In the genomic region with DNA sequence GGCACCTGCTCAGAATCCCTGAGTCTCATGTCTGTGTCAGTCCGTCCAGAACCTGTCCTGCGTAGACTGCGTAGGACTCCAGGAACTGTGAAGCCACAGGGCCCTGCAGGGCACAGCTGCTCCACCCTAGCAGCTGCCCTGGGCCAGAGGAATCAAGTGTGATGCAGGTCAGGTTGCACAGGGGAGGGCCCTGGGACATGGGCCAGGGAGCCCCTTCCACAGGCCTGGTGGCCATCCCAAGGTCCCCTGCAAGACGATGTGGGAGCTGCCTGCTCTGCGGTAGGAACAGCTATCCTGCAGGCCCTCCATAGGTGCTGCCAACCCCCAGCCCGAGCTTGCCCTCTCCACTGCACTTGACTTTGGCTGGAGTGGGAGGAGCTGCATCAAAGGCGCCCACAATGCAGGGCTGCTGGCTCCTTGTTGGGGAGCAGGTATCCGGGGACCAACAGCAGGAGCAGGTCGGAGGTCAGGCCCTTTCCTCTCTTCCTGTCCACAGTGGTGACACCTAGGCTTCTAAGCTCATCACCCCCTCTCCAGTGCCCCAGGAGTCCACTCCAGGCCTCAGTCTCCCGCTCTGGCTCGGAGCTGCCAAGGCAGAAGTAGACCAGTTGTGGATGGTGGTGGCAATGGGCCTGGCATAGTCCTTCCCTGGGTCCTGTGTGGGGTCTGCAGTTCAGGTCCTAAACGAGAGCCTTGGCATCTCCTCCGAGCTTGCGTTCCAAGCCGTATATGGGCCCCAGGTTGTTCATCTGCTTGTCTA, we compare ENCODE assay signal across 1 cellular context.
TF ChIP-seq lines count a peak whose summit lies in the region.

No MANE protein-coding gene starts in this region.

TF ChIP-seq in K562, 482 proteins besides CTCF, POLR2A, EP300 and RAD21 (continued from another document):
- TF ChIP-seq HMGN3 (IDR thresholded peaks at IDR 0.05; ENCODE audit: borderline replicate concordance, extremely low read depth, insufficient read length, low read depth, low read length): peak; percentile 11
- no peak for TF ChIP-seq ZFP36 (IDR thresholded peaks at IDR 0.05; ENCODE audit: low read depth, low read length, partially characterized antibody)
- TF ChIP-seq, protein P1, sequence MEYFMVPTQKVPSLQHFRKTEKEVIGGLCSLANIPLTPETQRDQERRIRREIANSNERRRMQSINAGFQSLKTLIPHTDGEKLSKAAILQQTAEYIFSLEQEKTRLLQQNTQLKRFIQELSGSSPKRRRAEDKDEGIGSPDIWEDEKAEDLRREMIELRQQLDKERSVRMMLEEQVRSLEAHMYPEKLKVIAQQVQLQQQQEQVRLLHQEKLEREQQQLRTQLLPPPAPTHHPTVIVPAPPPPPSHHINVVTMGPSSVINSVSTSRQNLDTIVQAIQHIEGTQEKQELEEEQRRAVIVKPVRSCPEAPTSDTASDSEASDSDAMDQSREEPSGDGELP (CRISPR knock-in tag; IDR thresholded peaks at IDR 0.05; ENCODE audit: borderline replicate concordance): peak; percentile 14; the same call in 1 of the 2 replicates
- TF ChIP-seq, protein P2, sequence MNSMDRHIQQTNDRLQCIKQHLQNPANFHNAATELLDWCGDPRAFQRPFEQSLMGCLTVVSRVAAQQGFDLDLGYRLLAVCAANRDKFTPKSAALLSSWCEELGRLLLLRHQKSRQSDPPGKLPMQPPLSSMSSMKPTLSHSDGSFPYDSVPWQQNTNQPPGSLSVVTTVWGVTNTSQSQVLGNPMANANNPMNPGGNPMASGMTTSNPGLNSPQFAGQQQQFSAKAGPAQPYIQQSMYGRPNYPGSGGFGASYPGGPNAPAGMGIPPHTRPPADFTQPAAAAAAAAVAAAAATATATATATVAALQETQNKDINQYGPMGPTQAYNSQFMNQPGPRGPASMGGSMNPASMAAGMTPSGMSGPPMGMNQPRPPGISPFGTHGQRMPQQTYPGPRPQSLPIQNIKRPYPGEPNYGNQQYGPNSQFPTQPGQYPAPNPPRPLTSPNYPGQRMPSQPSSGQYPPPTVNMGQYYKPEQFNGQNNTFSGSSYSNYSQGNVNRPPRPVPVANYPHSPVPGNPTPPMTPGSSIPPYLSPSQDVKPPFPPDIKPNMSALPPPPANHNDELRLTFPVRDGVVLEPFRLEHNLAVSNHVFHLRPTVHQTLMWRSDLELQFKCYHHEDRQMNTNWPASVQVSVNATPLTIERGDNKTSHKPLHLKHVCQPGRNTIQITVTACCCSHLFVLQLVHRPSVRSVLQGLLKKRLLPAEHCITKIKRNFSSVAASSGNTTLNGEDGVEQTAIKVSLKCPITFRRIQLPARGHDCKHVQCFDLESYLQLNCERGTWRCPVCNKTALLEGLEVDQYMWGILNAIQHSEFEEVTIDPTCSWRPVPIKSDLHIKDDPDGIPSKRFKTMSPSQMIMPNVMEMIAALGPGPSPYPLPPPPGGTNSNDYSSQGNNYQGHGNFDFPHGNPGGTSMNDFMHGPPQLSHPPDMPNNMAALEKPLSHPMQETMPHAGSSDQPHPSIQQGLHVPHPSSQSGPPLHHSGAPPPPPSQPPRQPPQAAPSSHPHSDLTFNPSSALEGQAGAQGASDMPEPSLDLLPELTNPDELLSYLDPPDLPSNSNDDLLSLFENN (IDR thresholded peaks at IDR 0.05; ENCODE audit: low read depth in 2 of 2, low read length in 2 of 2): no peak
- TF ChIP-seq MEIS2 (IDR thresholded peaks at IDR 0.05; ENCODE audit: partially characterized antibody): no peak
- TF ChIP-seq SMARCA5 (IDR thresholded peaks at IDR 0.05): no peak
- no peak for TF ChIP-seq PPARD (CRISPR knock-in tag; IDR thresholded peaks at IDR 0.05)
- TF ChIP-seq POLR2B (IDR thresholded peaks at IDR 0.05; ENCODE audit: low read depth, partially characterized antibody): no peak
- TF ChIP-seq, protein P3, sequence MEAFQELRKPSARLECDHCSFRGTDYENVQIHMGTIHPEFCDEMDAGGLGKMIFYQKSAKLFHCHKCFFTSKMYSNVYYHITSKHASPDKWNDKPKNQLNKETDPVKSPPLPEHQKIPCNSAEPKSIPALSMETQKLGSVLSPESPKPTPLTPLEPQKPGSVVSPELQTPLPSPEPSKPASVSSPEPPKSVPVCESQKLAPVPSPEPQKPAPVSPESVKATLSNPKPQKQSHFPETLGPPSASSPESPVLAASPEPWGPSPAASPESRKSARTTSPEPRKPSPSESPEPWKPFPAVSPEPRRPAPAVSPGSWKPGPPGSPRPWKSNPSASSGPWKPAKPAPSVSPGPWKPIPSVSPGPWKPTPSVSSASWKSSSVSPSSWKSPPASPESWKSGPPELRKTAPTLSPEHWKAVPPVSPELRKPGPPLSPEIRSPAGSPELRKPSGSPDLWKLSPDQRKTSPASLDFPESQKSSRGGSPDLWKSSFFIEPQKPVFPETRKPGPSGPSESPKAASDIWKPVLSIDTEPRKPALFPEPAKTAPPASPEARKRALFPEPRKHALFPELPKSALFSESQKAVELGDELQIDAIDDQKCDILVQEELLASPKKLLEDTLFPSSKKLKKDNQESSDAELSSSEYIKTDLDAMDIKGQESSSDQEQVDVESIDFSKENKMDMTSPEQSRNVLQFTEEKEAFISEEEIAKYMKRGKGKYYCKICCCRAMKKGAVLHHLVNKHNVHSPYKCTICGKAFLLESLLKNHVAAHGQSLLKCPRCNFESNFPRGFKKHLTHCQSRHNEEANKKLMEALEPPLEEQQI (IDR thresholded peaks at IDR 0.05): no peak
- TF ChIP-seq, protein P4, sequence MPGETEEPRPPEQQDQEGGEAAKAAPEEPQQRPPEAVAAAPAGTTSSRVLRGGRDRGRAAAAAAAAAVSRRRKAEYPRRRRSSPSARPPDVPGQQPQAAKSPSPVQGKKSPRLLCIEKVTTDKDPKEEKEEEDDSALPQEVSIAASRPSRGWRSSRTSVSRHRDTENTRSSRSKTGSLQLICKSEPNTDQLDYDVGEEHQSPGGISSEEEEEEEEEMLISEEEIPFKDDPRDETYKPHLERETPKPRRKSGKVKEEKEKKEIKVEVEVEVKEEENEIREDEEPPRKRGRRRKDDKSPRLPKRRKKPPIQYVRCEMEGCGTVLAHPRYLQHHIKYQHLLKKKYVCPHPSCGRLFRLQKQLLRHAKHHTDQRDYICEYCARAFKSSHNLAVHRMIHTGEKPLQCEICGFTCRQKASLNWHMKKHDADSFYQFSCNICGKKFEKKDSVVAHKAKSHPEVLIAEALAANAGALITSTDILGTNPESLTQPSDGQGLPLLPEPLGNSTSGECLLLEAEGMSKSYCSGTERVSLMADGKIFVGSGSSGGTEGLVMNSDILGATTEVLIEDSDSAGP (CRISPR knock-in tag; IDR thresholded peaks at IDR 0.05): no peak
- TF ChIP-seq, protein P5, sequence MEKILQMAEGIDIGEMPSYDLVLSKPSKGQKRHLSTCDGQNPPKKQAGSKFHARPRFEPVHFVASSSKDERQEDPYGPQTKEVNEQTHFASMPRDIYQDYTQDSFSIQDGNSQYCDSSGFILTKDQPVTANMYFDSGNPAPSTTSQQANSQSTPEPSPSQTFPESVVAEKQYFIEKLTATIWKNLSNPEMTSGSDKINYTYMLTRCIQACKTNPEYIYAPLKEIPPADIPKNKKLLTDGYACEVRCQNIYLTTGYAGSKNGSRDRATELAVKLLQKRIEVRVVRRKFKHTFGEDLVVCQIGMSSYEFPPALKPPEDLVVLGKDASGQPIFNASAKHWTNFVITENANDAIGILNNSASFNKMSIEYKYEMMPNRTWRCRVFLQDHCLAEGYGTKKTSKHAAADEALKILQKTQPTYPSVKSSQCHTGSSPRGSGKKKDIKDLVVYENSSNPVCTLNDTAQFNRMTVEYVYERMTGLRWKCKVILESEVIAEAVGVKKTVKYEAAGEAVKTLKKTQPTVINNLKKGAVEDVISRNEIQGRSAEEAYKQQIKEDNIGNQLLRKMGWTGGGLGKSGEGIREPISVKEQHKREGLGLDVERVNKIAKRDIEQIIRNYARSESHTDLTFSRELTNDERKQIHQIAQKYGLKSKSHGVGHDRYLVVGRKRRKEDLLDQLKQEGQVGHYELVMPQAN (IDR thresholded peaks at IDR 0.05; ENCODE audit: borderline replicate concordance): no peak
- no peak for TF ChIP-seq ZNF76 (CRISPR knock-in tag; IDR thresholded peaks at IDR 0.05; ENCODE audit: borderline replicate concordance)
- TF ChIP-seq, protein P6, sequence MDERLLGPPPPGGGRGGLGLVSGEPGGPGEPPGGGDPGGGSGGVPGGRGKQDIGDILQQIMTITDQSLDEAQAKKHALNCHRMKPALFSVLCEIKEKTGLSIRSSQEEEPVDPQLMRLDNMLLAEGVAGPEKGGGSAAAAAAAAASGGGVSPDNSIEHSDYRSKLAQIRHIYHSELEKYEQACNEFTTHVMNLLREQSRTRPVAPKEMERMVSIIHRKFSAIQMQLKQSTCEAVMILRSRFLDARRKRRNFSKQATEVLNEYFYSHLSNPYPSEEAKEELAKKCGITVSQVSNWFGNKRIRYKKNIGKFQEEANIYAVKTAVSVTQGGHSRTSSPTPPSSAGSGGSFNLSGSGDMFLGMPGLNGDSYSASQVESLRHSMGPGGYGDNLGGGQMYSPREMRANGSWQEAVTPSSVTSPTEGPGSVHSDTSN (CRISPR knock-in tag; IDR thresholded peaks at IDR 0.05; ENCODE audit: low read depth): no peak
- TF ChIP-seq, protein P6 (tag; conservative IDR thresholded peaks at IDR 0.05; ENCODE audit: low read depth): no peak
- TF ChIP-seq GABPA (tag; conservative IDR thresholded peaks at IDR 0.05; ENCODE audit: low read depth): no peak
- TF ChIP-seq, protein P7, sequence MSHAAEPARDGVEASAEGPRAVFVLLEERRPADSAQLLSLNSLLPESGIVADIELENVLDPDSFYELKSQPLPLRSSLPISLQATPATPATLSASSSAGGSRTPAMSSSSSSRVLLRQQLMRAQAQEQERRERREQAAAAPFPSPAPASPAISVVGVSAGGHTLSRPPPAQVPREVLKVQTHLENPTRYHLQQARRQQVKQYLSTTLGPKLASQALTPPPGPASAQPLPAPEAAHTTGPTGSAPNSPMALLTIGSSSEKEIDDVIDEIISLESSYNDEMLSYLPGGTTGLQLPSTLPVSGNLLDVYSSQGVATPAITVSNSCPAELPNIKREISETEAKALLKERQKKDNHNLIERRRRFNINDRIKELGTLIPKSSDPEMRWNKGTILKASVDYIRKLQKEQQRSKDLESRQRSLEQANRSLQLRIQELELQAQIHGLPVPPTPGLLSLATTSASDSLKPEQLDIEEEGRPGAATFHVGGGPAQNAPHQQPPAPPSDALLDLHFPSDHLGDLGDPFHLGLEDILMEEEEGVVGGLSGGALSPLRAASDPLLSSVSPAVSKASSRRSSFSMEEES (CRISPR knock-in tag; IDR thresholded peaks at IDR 0.05): no peak
